In the genomic region with DNA sequence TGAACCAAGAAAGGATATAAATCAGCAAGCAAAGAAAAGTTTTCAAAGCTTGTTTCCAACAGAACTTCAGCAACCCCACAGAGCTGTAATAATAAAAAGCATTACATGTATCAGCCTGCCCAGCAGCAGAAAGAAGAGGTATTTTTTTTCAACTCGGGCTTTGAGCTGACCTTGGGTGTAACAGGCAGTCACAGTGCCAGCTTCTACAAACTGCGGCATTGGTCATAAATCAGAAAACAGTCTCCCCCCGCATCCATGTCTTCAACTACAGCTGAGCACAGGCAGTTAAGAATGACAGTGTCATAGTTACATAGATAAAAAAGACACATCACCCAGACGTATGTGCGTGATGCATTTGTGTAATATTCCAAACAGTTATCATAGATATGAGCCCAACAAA, we compare ENCODE assay signal across 17 cellular contexts.
DNase-seq lines count a peak whose midpoint lies in the region; ATAC-seq, FAIRE-seq and TF ChIP-seq lines count a peak whose summit lies in the region.
"Had no signal": no experiment of that assay in that cellular context is flagged by ENCODE, and none has a peak within 500 bp of the region (broad histone marks: within the 10 kb centered on the region; RNA-seq: fewer than 3 reads in every experiment).

No MANE protein-coding gene starts in this region.

- no peaks in the 10 kb centered on the region for H3K27me3 Mint-ChIP-seq in MCF 10A (ENCODE audit: insufficient read depth, unreplicated experiment)
- no peaks in the 10 kb centered on the region for H3K27me3 Mint-ChIP-seq in T-helper 2 cell treated with Interferon-gamma antibody and Interleukin-4, amounts not matched to agents 5 μg/mL and 100 μg/mL, for 36 hours (ENCODE audit: low read depth)

- FAIRE-seq in keratinocyte (lab: Jason Lieb, UNC) = no peak
- FAIRE-seq: K562 had no signal

- H4K20me1 ChIP-seq in mammary epithelial cell (ENCODE audit: insufficient read depth, low read length) = no peaks in the 10 kb centered on the region
- no peaks in the 10 kb centered on the region for H4K20me1 ChIP-seq in keratinocyte (ENCODE audit: control insufficient read depth, extremely low read depth, insufficient read depth, low read length)
- H4K20me1 ChIP-seq in hepatocyte (ENCODE audit: insufficient read depth, poor library complexity, severe bottlenecking) = no peaks in the 10 kb centered on the region

- H3K4me2 ChIP-seq in mammary epithelial cell (ENCODE audit: insufficient read depth, low read depth, low read length) = peak overlapping the region; percentile 30
- H3K4me2 ChIP-seq in keratinocyte (ENCODE audit: control insufficient read depth, extremely low read depth, insufficient read depth, low read depth, low read length) = peak overlapping the region; percentile 38
- H3K4me2 ChIP-seq in hepatocyte = no peak overlapping the region
- H3K4me2 ChIP-seq: SK-N-SH had no signal

- peaks cover 5% of the 10 kb centered on the region for H3K9me3 Mint-ChIP-seq in MCF 10A (ENCODE audit: unreplicated experiment)
- H3K9me3 Mint-ChIP-seq in T-helper 2 cell treated with Interferon-gamma antibody and Interleukin-4, amounts not matched to agents 5 μg/mL and 100 μg/mL, for 36 hours = no peaks in the 10 kb centered on the region

- CTCF ChIA-PET in mammary epithelial cell (lab: Charles Lee; ENCODE audit: low non-redundant PET) = interaction anchor here (0.7 kb wide), 1 partner anchor 1908 kb away, joined by 3 read pairs; no protein-coding TSS in a partner anchor
- CTCF ChIA-PET in MCF 10A (lab: Yijun Ruan, JAX) = no interaction called here

- H3K36me3 Mint-ChIP-seq in MCF 10A (ENCODE audit: insufficient read depth, unreplicated experiment) = no peaks in the 10 kb centered on the region
- no peaks in the 10 kb centered on the region for H3K36me3 Mint-ChIP-seq in T-helper 2 cell treated with Interferon-gamma antibody and Interleukin-4, amounts not matched to agents 5 μg/mL and 100 μg/mL, for 36 hours (ENCODE audit: low read depth)

- intact Hi-C loops in mammary epithelial cell (cut with micrococcal nuclease) (no loop called here), MCF 10A (cut with micrococcal nuclease) (no loop called here)

- H3K9me3 ChIP-seq in mammary epithelial cell (replicated peaks; ENCODE audit: insufficient read depth, low read length) = no peaks in the 10 kb centered on the region
- no peaks in the 10 kb centered on the region for H3K9me3 ChIP-seq in keratinocyte (ENCODE audit: control insufficient read depth, low read depth, low read length)
- H3K9me3 ChIP-seq in hepatocyte (ENCODE audit: low read depth) = no peaks in the 10 kb centered on the region
- H3K9me3 ChIP-seq: SK-N-SH had no signal

- no peak overlapping the region for H3K27ac Mint-ChIP-seq in MCF 10A (ENCODE audit: low read depth, unreplicated experiment)
- H3K27ac Mint-ChIP-seq in T-helper 2 cell treated with Interferon-gamma antibody and Interleukin-4, amounts not matched to agents 5 μg/mL and 100 μg/mL, for 36 hours = no peak overlapping the region
- H3K27ac Mint-ChIP-seq: H9 had no signal

- H3K36me3 ChIP-seq in mammary epithelial cell (ENCODE audit: insufficient read depth, low read length) (no peaks in the 10 kb centered on the region), keratinocyte (ENCODE audit: control insufficient read depth in 2 of 2, extremely low read depth in 1 of 2, insufficient read depth in 2 of 2, low read length in 2 of 2) (no peaks in the 10 kb centered on the region), hepatocyte (replicated peaks; ENCODE audit: insufficient read depth, low read depth) (no peaks in the 10 kb centered on the region)

- DNase-seq in mammary epithelial cell (peak; percentile 25), MCF 10A (ENCODE audit: unreplicated experiment) (no peak), SHP77 (lab: John Stamatoyannopoulos, UW) (peak; percentile 74 to 84), keratinocyte (ENCODE audit: low read depth, low spot score) (no peak), hepatocyte (ENCODE audit: low spot score) (no peak), glomerular visceral epithelial cell (ENCODE audit: extremely low spot score) (no peak)
- DNase-seq in T-helper 2 cell treated with Interferon-gamma antibody and Interleukin-4, amounts not matched to agents 5 μg/mL and 100 μg/mL, for 36 hours (ENCODE audit: low spot score) = no peak
- DNase-seq: C1 segment of cervical spinal cord; H9; NCI-H1092 treated with DMSO at 0.1 percent for 48 hours; NCI-H1930; NCI-H524 treated with DMSO at 0.1 percent for 48 hours; NK-92 treated with Interleukin-12 subunit alpha and Interleukin-12 subunit beta, amount 100 ng/mL, for 24 hours; PC-3; SK-N-SH had no signal

- no peaks in the 10 kb centered on the region for H3K4me1 Mint-ChIP-seq in MCF 10A (ENCODE audit: insufficient read depth, unreplicated experiment)
- H3K4me1 Mint-ChIP-seq in T-helper 2 cell treated with Interferon-gamma antibody and Interleukin-4, amounts not matched to agents 5 μg/mL and 100 μg/mL, for 36 hours (ENCODE audit: low read depth) = no peaks in the 10 kb centered on the region
- H3K4me1 Mint-ChIP-seq: H9 had no signal

- TF ChIP-seq CTCF in mammary epithelial cell (conservative IDR thresholded peaks at IDR 0.05 in 1 of 2, IDR thresholded peaks at IDR 0.05 in 1 of 2; ENCODE audit: extremely low read depth in 1 of 2, insufficient read depth in 1 of 2, low read depth in 1 of 2, low read length in 2 of 2) = no peak
- no peak for TF ChIP-seq CTCF in MCF 10A (IDR thresholded peaks at IDR 0.05; ENCODE audit: unreplicated experiment)
- TF ChIP-seq CTCF in keratinocyte (optimal IDR thresholded peaks at IDR 0.05 in 1 of 3, IDR thresholded peaks at IDR 0.05 in 1 of 3, conservative IDR thresholded peaks at IDR 0.05 in 1 of 3; ENCODE audit: extremely low read depth in 1 of 3, insufficient read depth in 2 of 3, low read length in 3 of 3) = no peak
- TF ChIP-seq CTCF in hepatocyte (IDR thresholded peaks at IDR 0.05; ENCODE audit: poor library complexity) = no peak

- no peak overlapping the region for H3K4me3 ChIP-seq in mammary epithelial cell (replicated peaks in 1 of 3; ENCODE audit: insufficient read depth in 1 of 3, low read depth in 2 of 3, low read length in 3 of 3)
- no peak overlapping the region for H3K4me3 ChIP-seq in keratinocyte (ENCODE audit: control insufficient read depth in 2 of 3, extremely low read depth in 1 of 3, insufficient read depth in 2 of 3, low read depth in 1 of 3, low read length in 3 of 3)
- no peak overlapping the region for H3K4me3 ChIP-seq in hepatocyte
- H3K4me3 ChIP-seq: K562 had no signal

- H3K4me1 ChIP-seq in mammary epithelial cell (ENCODE audit: insufficient read depth, low read length) (no peaks in the 10 kb centered on the region), keratinocyte (ENCODE audit: control insufficient read depth, extremely low read depth, insufficient read depth, low read length) (peaks cover 4% of the 10 kb centered on the region), hepatocyte (ENCODE audit: insufficient read depth) (no peaks in the 10 kb centered on the region)

- WGBS in mammary epithelial cell (ENCODE audit: low coverage, missing lambda C conversion rate) = 46% methylated on average over 5 of the region's 5 CpGs
- WGBS in hepatocyte (ENCODE audit: low lambda C conversion rate, missing lambda C conversion rate) = 79% methylated on average over 5 of the region's 5 CpGs

- H3K27me3 ChIP-seq in mammary epithelial cell (ENCODE audit: insufficient read depth, low read length) (no peaks in the 10 kb centered on the region), keratinocyte (ENCODE audit: control insufficient read depth, extremely low read depth, insufficient read depth, low read length) (no peaks in the 10 kb centered on the region), hepatocyte (no peaks in the 10 kb centered on the region)

- BruUV-seq in mammary epithelial cell (replicated peaks; lab: Mats Ljungman, UMichigan) = no TSS peak
- BruUV-seq in MCF 10A (replicated peaks; lab: Mats Ljungman, UMichigan) = no TSS peak

- dilution Hi-C loops in mammary epithelial cell (cut with HindIII; ENCODE audit: low sequenced_read_pairs) (no loop called here), keratinocyte (cut with MboI; ENCODE audit: extremely low pct_ligation_motif_present, low sequenced_read_pairs) (no loop called here)

- POLR2A ChIA-PET in MCF 10A (lab: Yijun Ruan, JAX) = no interaction called here

- in situ Hi-C loops in mammary epithelial cell (cut with MboI; ENCODE audit: low sequenced_read_pairs in 2 of 2) = no loop called here

- H3K9me1 ChIP-seq in keratinocyte (ENCODE audit: control insufficient read depth, extremely low read depth, insufficient read depth, low read length) = no peaks in the 10 kb centered on the region

- no peaks in the 10 kb centered on the region for H3K9me2 ChIP-seq in hepatocyte (replicated peaks; ENCODE audit: insufficient read depth)
- H3K9me2 ChIP-seq: SK-N-SH had no signal

- ATAC-seq in GM21619 (IDR thresholded peaks at IDR 0.05; ENCODE audit: unreplicated experiment) = no peak
- ATAC-seq: K562, PC-3 had no signal

- H3K79me2 ChIP-seq in mammary epithelial cell (ENCODE audit: insufficient read depth, low read length) = no peaks in the 10 kb centered on the region
- no peaks in the 10 kb centered on the region for H3K79me2 ChIP-seq in keratinocyte (ENCODE audit: control insufficient read depth, insufficient read depth, low read length)
- no peaks in the 10 kb centered on the region for H3K79me2 ChIP-seq in hepatocyte

- H2AFZ ChIP-seq in mammary epithelial cell (ENCODE audit: low read depth, low read length) = peak overlapping the region; percentile 56
- peak overlapping the region; percentile 73 for H2AFZ ChIP-seq in keratinocyte (ENCODE audit: control insufficient read depth, low read length)
- no peak overlapping the region for H2AFZ ChIP-seq in hepatocyte

- H3K4me3 Mint-ChIP-seq in MCF 10A (ENCODE audit: unreplicated experiment) = no peak overlapping the region
- H3K4me3 Mint-ChIP-seq in T-helper 2 cell treated with Interferon-gamma antibody and Interleukin-4, amounts not matched to agents 5 μg/mL and 100 μg/mL, for 36 hours = no peak overlapping the region
- H3K4me3 Mint-ChIP-seq: H9 had no signal

- H3K9ac ChIP-seq in mammary epithelial cell (ENCODE audit: insufficient read depth, low read length) = no peak overlapping the region
- H3K9ac ChIP-seq in keratinocyte (ENCODE audit: control insufficient read depth, extremely low read depth, insufficient read depth, low read length) = no peak overlapping the region
- H3K9ac ChIP-seq: SK-N-SH had no signal

- no peak overlapping the region for H3K27ac ChIP-seq in mammary epithelial cell (ENCODE audit: insufficient read depth, low read depth, low read length)
- H3K27ac ChIP-seq in keratinocyte (ENCODE audit: control insufficient read depth, insufficient read depth, low read length) = no peak overlapping the region
- no peak overlapping the region for H3K27ac ChIP-seq in hepatocyte

Comparison
In these comparisons a context has a peak if more than half of its experiments do, and no peak if none do; other contexts are left out.
1. DNase-seq: peak in mammary epithelial cell (single experiment) and SHP77 (2 of 2); none in MCF 10A (single experiment), keratinocyte (single experiment), T-helper 2 cell treated with Interferon-gamma antibody and Interleukin-4, amounts not matched to agents 5 μg/mL and 100 μg/mL, for 36 hours (single experiment), hepatocyte (single experiment) and glomerular visceral epithelial cell (single experiment).